ENCODE assay signal across 8 cellular contexts in genomic region chr2:60882971-60883753, GRCh38. TPM values are rescaled to one million over a fixed set of nuclear protein-coding genes. Genes with fewer than 3 reads are reported as not detected.
DNase-seq lines count a peak whose midpoint lies in the region; ATAC-seq and TF ChIP-seq lines count a peak whose summit lies in the region.

No MANE protein-coding gene starts in this region.

- H3K27ac Mint-ChIP-seq in activated naive CD4-positive, alpha-beta T cell treated with anti-CD3 and anti-CD28 coated beads, Interleukin-2, amount 10 ng/mL, durations not matched to agents 7 days and 5 days: peak overlapping the region; percentile 93

- 29% methylated on average over 8 of the region's 8 CpGs for WGBS in smooth muscle cell (ENCODE audit: low lambda C conversion rate)

- POLR2A ChIA-PET in HEK293T (lab: Yijun Ruan, JAX): no interaction called here

- H3F3A ChIP-seq in DOHH2 (ENCODE audit: control insufficient read depth, insufficient read depth) (peaks cover 22% of the 10 kb centered on the region), smooth muscle cell (ENCODE audit: low read depth) (no peaks in the 10 kb centered on the region)

- H3K27me3 ChIP-seq in DOHH2 (ENCODE audit: control insufficient read depth, low read length) (no peaks in the 10 kb centered on the region), MG63 (no peaks in the 10 kb centered on the region), iPS-18a (ENCODE audit: control insufficient read depth, insufficient read depth, low read length) (peaks cover 16% of the 10 kb centered on the region), smooth muscle cell (ENCODE audit: low read depth) (no peaks in the 10 kb centered on the region)

- peaks cover 10% of the 10 kb centered on the region for H3K36me3 Mint-ChIP-seq in activated naive CD4-positive, alpha-beta T cell treated with anti-CD3 and anti-CD28 coated beads, Interleukin-2, amount 10 ng/mL, durations not matched to agents 7 days and 5 days

- H3K79me2 ChIP-seq in DOHH2 (ENCODE audit: control insufficient read depth, low read length) (peaks cover 79% of the 10 kb centered on the region), smooth muscle cell (ENCODE audit: low read depth) (peaks cover 51% of the 10 kb centered on the region)

- no peaks in the 10 kb centered on the region for H3K9me2 ChIP-seq in DOHH2 (replicated peaks; ENCODE audit: control insufficient read depth, low read length)

- peak overlapping the region; percentile 87 for H3K27ac ChIP-seq in DOHH2 (ENCODE audit: low read depth, low read length)
- no peak overlapping the region for H3K27ac ChIP-seq in iPS-18a (ENCODE audit: low read length)
- H3K27ac ChIP-seq in smooth muscle cell (ENCODE audit: low read depth): peak overlapping the region; percentile 99

- peaks cover 4% of the 10 kb centered on the region for H3K27me3 Mint-ChIP-seq in activated naive CD4-positive, alpha-beta T cell treated with anti-CD3 and anti-CD28 coated beads, Interleukin-2, amount 10 ng/mL, durations not matched to agents 7 days and 5 days

- no peak for TF ChIP-seq CTCF in DOHH2 (IDR thresholded peaks at IDR 0.05; ENCODE audit: low read depth, low read length, poor library complexity, severe bottlenecking)
- TF ChIP-seq CTCF in smooth muscle cell (IDR thresholded peaks at IDR 0.05; ENCODE audit: borderline replicate concordance, insufficient read depth, poor library complexity, severe bottlenecking): no peak

- H3K9me3 Mint-ChIP-seq in activated naive CD4-positive, alpha-beta T cell treated with anti-CD3 and anti-CD28 coated beads, Interleukin-2, amount 10 ng/mL, durations not matched to agents 7 days and 5 days: no peaks in the 10 kb centered on the region

- H3K4me1 ChIP-seq in DOHH2 (ENCODE audit: control insufficient read depth, low read length) (peaks cover 57% of the 10 kb centered on the region), iPS-18a (ENCODE audit: control insufficient read depth, low read depth, low read length) (peaks cover 7% of the 10 kb centered on the region), smooth muscle cell (ENCODE audit: low read depth) (peaks cover 17% of the 10 kb centered on the region)

- peaks cover 25% of the 10 kb centered on the region for H4K20me1 ChIP-seq in DOHH2 (ENCODE audit: control insufficient read depth, insufficient read depth, low read depth, low read length)
- peaks cover 37% of the 10 kb centered on the region for H4K20me1 ChIP-seq in smooth muscle cell (ENCODE audit: low read depth)

- H3K4me3 ChIP-seq in DOHH2 (ENCODE audit: low read length) (peak overlapping the region; percentile 84), MG63 (peak overlapping the region; percentile 81), iPS-18a (ENCODE audit: low read length) (peak overlapping the region; percentile 95), smooth muscle cell (peak overlapping the region; percentile 76)

- no peak for DNase-seq in MG63
- DNase-seq in activated naive CD4-positive, alpha-beta T cell treated with anti-CD3 and anti-CD28 coated beads, Interleukin-2, amount 10 ng/mL, durations not matched to agents 7 days and 5 days: peak; percentile 33
- no peak for DNase-seq in smooth muscle cell (lab: John Stamatoyannopoulos, UW; ENCODE audit: unreplicated experiment)
- no peak for DNase-seq in OCI-M2 (lab: John Stamatoyannopoulos, UW; ENCODE audit: unreplicated experiment)
- DNase-seq in HEK293T (ENCODE audit: extremely low spot score): no peak

- peak overlapping the region; percentile 91 for H3K4me3 Mint-ChIP-seq in activated naive CD4-positive, alpha-beta T cell treated with anti-CD3 and anti-CD28 coated beads, Interleukin-2, amount 10 ng/mL, durations not matched to agents 7 days and 5 days

- H3K36me3 ChIP-seq in DOHH2 (ENCODE audit: control insufficient read depth, low read length) (peaks cover 68% of the 10 kb centered on the region), MG63 (no peaks in the 10 kb centered on the region; the same call in 1 of the 2 replicates), iPS-18a (ENCODE audit: control insufficient read depth, low read depth, low read length) (no peaks in the 10 kb centered on the region), smooth muscle cell (ENCODE audit: low read depth) (no peaks in the 10 kb centered on the region)

- H3K9me3 ChIP-seq in DOHH2 (ENCODE audit: control insufficient read depth, insufficient read depth, low read length) (no peaks in the 10 kb centered on the region), MG63 (no peaks in the 10 kb centered on the region), iPS-18a (ENCODE audit: control insufficient read depth, low read depth, low read length) (no peaks in the 10 kb centered on the region), smooth muscle cell (replicated peaks; ENCODE audit: low read depth) (no peaks in the 10 kb centered on the region)

- H3K4me1 Mint-ChIP-seq in activated naive CD4-positive, alpha-beta T cell treated with anti-CD3 and anti-CD28 coated beads, Interleukin-2, amount 10 ng/mL, durations not matched to agents 7 days and 5 days: peaks cover 34% of the 10 kb centered on the region

- H3K9ac ChIP-seq in iPS-18a (ENCODE audit: low read length) (no peak overlapping the region), smooth muscle cell (ENCODE audit: low read depth) (peak overlapping the region; percentile 99)

- ATAC-seq in GM19452 (IDR thresholded peaks at IDR 0.05; ENCODE audit: unreplicated experiment): peak; percentile 26

- H2AFZ ChIP-seq in smooth muscle cell (ENCODE audit: low read depth): no peak overlapping the region

- H3K4me2 ChIP-seq in DOHH2 (ENCODE audit: low read length) (peak overlapping the region; percentile 75), smooth muscle cell (peak overlapping the region; percentile 84)

- CTCF ChIA-PET in activated naive CD4-positive, alpha-beta T cell treated with anti-CD3 and anti-CD28 coated beads, Interleukin-2, amount 10 ng/mL, durations not matched to agents 7 days and 5 days (lab: Charles Lee): interaction anchor here (0.7 to 3.6 kb wide), 3 partner anchors 9 to 76 kb away, joined by 3 to 14 read pairs (median 4); no protein-coding TSS in a partner anchor
- CTCF ChIA-PET in HEK293T (lab: Yijun Ruan, JAX): interaction anchor here (0.7 to 1.1 kb wide), 3 partner anchors 12 to 177 kb away, joined by 3 to 9 read pairs (median 5); no protein-coding TSS in a partner anchor

TF ChIP-seq in HEK293T, 16 proteins besides CTCF, POLR2A, EP300 and RAD21:
- TF ChIP-seq TARDBP (IDR thresholded peaks at IDR 0.05) (no peak), BHLHE40 (IDR thresholded peaks at IDR 0.05; ENCODE audit: borderline replicate concordance) (no peak), ELF4 (IDR thresholded peaks at IDR 0.05) (no peak), ARNT (IDR thresholded peaks at IDR 0.05) (no peak), LEF1 (IDR thresholded peaks at IDR 0.05; ENCODE audit: borderline replicate concordance) (no peak), L3MBTL2 (conservative IDR thresholded peaks at IDR 0.05) (no peak), HDGF (IDR thresholded peaks at IDR 0.05; ENCODE audit: borderline replicate concordance) (no peak), FOXK2 (IDR thresholded peaks at IDR 0.05) (no peak), NFRKB (IDR thresholded peaks at IDR 0.05) (no peak), SUZ12 (IDR thresholded peaks at IDR 0.05) (no peak), FOXM1 (IDR thresholded peaks at IDR 0.05; ENCODE audit: borderline replicate concordance) (no peak)

RNA-seq across cellular contexts. Expression of gene REL, which starts 1.8 kb away (rescaled TPM):
- total RNA-seq in MG63 (2014; rRNA removed; shearing (Covaris generic); ENCODE audit: low replicate concordance): 0.74 and 3.1 TPM in 2 replicates
- total RNA-seq in smooth muscle cell: 10.5 and 15.3 TPM in 2 replicates
- polyA plus RNA-seq in smooth muscle cell: 2.3 and 4.8 TPM in 2 replicates
